Comparison of ENCODE assay signal across 1 cellular context in genomic region chr1:43363283-43363934, GRCh38.
TF ChIP-seq lines count a peak whose summit lies in the region.

No MANE protein-coding gene starts in this region.

TF ChIP-seq in HepG2, 621 proteins besides CTCF, POLR2A, EP300 and RAD21:
- peak; percentile 72 for TF ChIP-seq RBM22 (optimal IDR thresholded peaks at IDR 0.05; ENCODE audit: low read length)
- 0 out of 2 replicates have a peak, but pooled peaks have one; percentile 14 for TF ChIP-seq NR2C2 (CRISPR knock-in tag; IDR thresholded peaks at IDR 0.05; ENCODE audit: borderline replicate concordance)
- 0 out of 2 replicates have a peak, but pooled peaks have one; percentile 18 for TF ChIP-seq HNF4A (CRISPR knock-in tag; IDR thresholded peaks at IDR 0.05)
- TF ChIP-seq CHCHD3 (CRISPR knock-in tag; IDR thresholded peaks at IDR 0.05), result 0 out of 2 replicates have a peak, but pooled peaks have one; percentile 49
- TF ChIP-seq AGO2 (optimal IDR thresholded peaks at IDR 0.05; ENCODE audit: low read depth, low read length), result peak; percentile 58
- 0 out of 2 replicates have a peak, but pooled peaks have one; percentile 63 for TF ChIP-seq PPARG (CRISPR knock-in tag; conservative IDR thresholded peaks at IDR 0.05)
- no peak for TF ChIP-seq ZMAT5 (CRISPR knock-in tag; IDR thresholded peaks at IDR 0.05; ENCODE audit: borderline replicate concordance, low read depth)
- no peak; the same call in 1 of the 2 replicates for TF ChIP-seq NR2F6 (IDR thresholded peaks at IDR 0.05)
- TF ChIP-seq NR2F6 (CRISPR knock-in tag; IDR thresholded peaks at IDR 0.05), result peak; percentile 44; the same call in 1 of the 2 replicates
- no peak for TF ChIP-seq ZNF274 (CRISPR knock-in tag; IDR thresholded peaks at IDR 0.05)
- peak; percentile 38 for TF ChIP-seq POLR2G (IDR thresholded peaks at IDR 0.05; ENCODE audit: low read depth, low read length)
- TF ChIP-seq NR2F2 (IDR thresholded peaks at IDR 0.05; ENCODE audit: borderline replicate concordance, low read depth), result 0 out of 2 replicates have a peak, but pooled peaks have one; percentile 18
